Comparison of ENCODE assay signal across 24 cellular contexts in the genomic region with DNA sequence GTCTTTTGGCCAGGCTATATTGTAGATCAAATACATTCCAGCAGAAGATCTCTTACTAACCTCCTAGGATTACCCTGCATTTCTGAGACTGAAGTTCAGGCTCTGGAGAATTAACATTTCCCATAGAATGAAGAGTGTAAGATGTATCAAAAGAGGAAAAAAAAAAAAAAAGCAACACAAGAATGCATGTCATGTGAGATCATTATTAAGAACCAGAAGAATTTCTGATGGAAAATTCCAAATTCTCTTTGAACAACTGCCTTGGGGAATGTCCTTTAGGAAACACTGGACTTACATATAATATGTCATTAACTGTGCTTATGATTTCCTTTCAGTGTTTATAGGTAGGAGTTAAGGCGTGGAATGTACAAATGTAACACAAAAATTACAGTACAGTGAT.
"Had no signal": no experiment of that assay in that cellular context is flagged by ENCODE, and none has a peak within 500 bp of the region (broad histone marks: within the 10 kb centered on the region; RNA-seq: fewer than 3 reads in every experiment).

No MANE protein-coding gene starts in this region.

- H3K4me3 Mint-ChIP-seq: activated CD8-positive, alpha-beta T cell treated with anti-CD3 and anti-CD28 coated beads, Interleukin-2, amount 10 ng/mL, durations not matched to agents 7 days and 5 days; activated naive CD8-positive, alpha-beta T cell treated with anti-CD3 and anti-CD28 coated beads, Interleukin-2, amount 50 U/mL, for 24 hours; activated T-cell treated with anti-CD3 and anti-CD28 coated beads, Interleukin-2, amount 50 U/mL, for 24 hours had no signal

- H3K4me3 ChIP-seq: Peyer's patch, SJCRH30 had no signal

- H3K27ac ChIP-seq: Peyer's patch, RWPE1, SJCRH30, VCaP had no signal

- H3K9ac ChIP-seq: SK-N-SH had no signal

- H3K4me1 Mint-ChIP-seq: activated naive CD8-positive, alpha-beta T cell treated with anti-CD3 and anti-CD28 coated beads, Interleukin-2, amount 50 U/mL, for 24 hours had no signal

- ATAC-seq: activated CD8-positive, alpha-beta T cell treated with anti-CD3 and anti-CD28 coated beads, Interleukin-2, amount 10 ng/mL, durations not matched to agents 7 days and 5 days; activated naive CD4-positive, alpha-beta T cell treated with anti-CD3 and anti-CD28 coated beads, Interleukin-2, amount 50 U/mL, for 72 hours; activated naive CD8-positive, alpha-beta T cell treated with anti-CD3 and anti-CD28 coated beads, Interleukin-2, amount 50 U/mL, for 24 hours had no signal

- H3K27ac Mint-ChIP-seq: activated CD8-positive, alpha-beta T cell treated with anti-CD3 and anti-CD28 coated beads, Interleukin-2, amount 10 ng/mL, durations not matched to agents 7 days and 5 days; activated naive CD4-positive, alpha-beta T cell treated with anti-CD3 and anti-CD28 coated beads, Interleukin-2, amount 50 U/mL, for 72 hours; activated naive CD8-positive, alpha-beta T cell treated with anti-CD3 and anti-CD28 coated beads, Interleukin-2, amount 50 U/mL, for 24 hours; activated T-cell treated with anti-CD3 and anti-CD28 coated beads, Interleukin-2, amount 50 U/mL, for 24 hours had no signal

- H3K4me2 ChIP-seq: SK-N-SH had no signal

- H3K4me1 ChIP-seq: Peyer's patch, SJCRH30 had no signal

- H3K27me3 Mint-ChIP-seq: activated naive CD8-positive, alpha-beta T cell treated with anti-CD3 and anti-CD28 coated beads, Interleukin-2, amount 50 U/mL, for 24 hours; activated T-cell treated with anti-CD3 and anti-CD28 coated beads, Interleukin-2, amount 50 U/mL, for 24 hours had no signal

- DNase-seq: activated CD4-positive, alpha-beta T cell treated with anti-CD3 and anti-CD28 coated beads, Interleukin-2, amount 50 U/mL, for 4 hours; activated CD4-positive, CD25-positive, alpha-beta regulatory T cell; activated CD8-positive, alpha-beta T cell treated with anti-CD3 and anti-CD28 coated beads, Interleukin-2, amount 10 ng/mL, durations not matched to agents 7 days and 5 days; activated effector memory CD4-positive, alpha-beta T cell treated with anti-CD3 and anti-CD28 coated beads, Interleukin-2, amount 50 U/mL, for 16 hours; activated naive CD4-positive, alpha-beta T cell treated with Interleukin-2 at 50 U/mL for 16 hours; activated naive CD8-positive, alpha-beta T cell treated with anti-CD3 and anti-CD28 coated beads, Interleukin-2, amount 50 U/mL, for 24 hours; activated T-cell treated with anti-CD3 and anti-CD28 coated beads, Interleukin-2, amount 50 U/mL, for 24 hours; amygdala; Kasumi-1; KBM-7; NCI-H1105 treated with DMSO at 0.1 percent for 48 hours; NCI-H1436 treated with DMSO at 0.1 percent for 48 hours; NCI-H187; NCI-H2081; NCI-H510A treated with DMSO at 0.1 percent for 48 hours; NCI-H69; Peyer's patch; Right ventricle myocardium superior; SJCRH30; SK-N-SH; T-helper 1 cell had no signal

- H3K27me3 ChIP-seq: Peyer's patch, SJCRH30 had no signal

- H3K36me3 ChIP-seq: Peyer's patch, SJCRH30 had no signal
